Comparison of ENCODE assay signal across 9 cellular contexts in genomic region chr5:138273834-138274188, GRCh38. TPM values are rescaled to one million over a fixed set of nuclear protein-coding genes. Genes with fewer than 3 reads are reported as not detected.
DNase-seq lines count a peak whose midpoint lies in the region; ATAC-seq and TF ChIP-seq lines count a peak whose summit lies in the region.
"Had no signal": no experiment of that assay in that cellular context is flagged by ENCODE, and none has a peak within 500 bp of the region (broad histone marks: within the 10 kb centered on the region; RNA-seq: fewer than 3 reads in every experiment).

No MANE protein-coding gene starts in this region.

- peaks cover 0 to 19% of the 10 kb centered on the region in 2 donors for H3K4me1 ChIP-seq in right atrium auricular region
- no peaks in the 10 kb centered on the region for H3K4me1 ChIP-seq in mesodermal cell (ENCODE audit: control insufficient read depth, insufficient read depth, low read length, poor library complexity, severe bottlenecking)
- H3K4me1 ChIP-seq in upper lobe of left lung, result peaks cover 7 to 20% (median 14%) of the 10 kb centered on the region in 4 donors

- H3K27ac ChIP-seq in right atrium auricular region (no peak overlapping the region), brain microvascular endothelial cell (no peak overlapping the region), mesodermal cell (ENCODE audit: low read depth, low read length, severe bottlenecking) (no peak overlapping the region), upper lobe of left lung (no peak overlapping the region)

- H3K9me3 ChIP-seq in right atrium auricular region, result no peaks in the 10 kb centered on the region
- no peaks in the 10 kb centered on the region for H3K9me3 ChIP-seq in mesodermal cell (ENCODE audit: control insufficient read depth, low read length)
- H3K9me3 ChIP-seq in upper lobe of left lung, result no peaks in the 10 kb centered on the region

- H3K4me3 ChIP-seq in right atrium auricular region, result peak overlapping the region; percentile 36 to 50
- H3K4me3 ChIP-seq in brain microvascular endothelial cell (ENCODE audit: low read depth, low read length), result peak overlapping the region; percentile 47
- peak overlapping the region; percentile 32 for H3K4me3 ChIP-seq in mesodermal cell (ENCODE audit: extremely low read depth, insufficient read depth, low read length, poor library complexity, severe bottlenecking)
- H3K4me3 ChIP-seq in upper lobe of left lung, result peak overlapping the region in 3 of 4 donors; percentile 33 to 40 (median 33)

- no peak for TF ChIP-seq POLR2A in upper lobe of left lung (IDR thresholded peaks at IDR 0.05)

- in situ Hi-C loops in brain microvascular endothelial cell (cut with HindIII; ENCODE audit: low pct_ligation_motif_present, low sequenced_read_pairs), result no loop called here

- ATAC-seq in Right ventricle myocardium superior (ENCODE audit: poor library complexity) (no peak), upper lobe of left lung (ENCODE audit: low FRiP score in 2 of 2) (no peak), esophagus mucosa (no peak)

- DNase-seq in right atrium auricular region (ENCODE audit: low spot score) (no peak), Right ventricle myocardium superior (no peak), brain microvascular endothelial cell (no peak), upper lobe of left lung (no peak)
- no peak for DNase-seq in stimulated activated CD4-positive, alpha-beta T cell treated with anti-CD3 and anti-CD28 coated beads, Interleukin-1b, Interleukin-23, amount 100 ng/mL, for 48 hours
- no peak for DNase-seq in activated CD4-positive, alpha-beta T cell treated with anti-CD3 and anti-CD28 coated beads for 4 hours

- 50 to 64% methylated on average over 4 to 6 of the region's 6 CpGs for WGBS in mesodermal cell (ENCODE audit: insufficient coverage in 2 of 2), 2 experiments
- WGBS in upper lobe of left lung, 2 donors, result 67 to 69% methylated on average over 6 of the region's 6 CpGs

- no peak for TF ChIP-seq EP300 in upper lobe of left lung (IDR thresholded peaks at IDR 0.05)

- TF ChIP-seq CTCF in right atrium auricular region (IDR thresholded peaks at IDR 0.05) (no peak), brain microvascular endothelial cell (IDR thresholded peaks at IDR 0.05; ENCODE audit: low read depth, low read length, missing control alignments) (no peak), upper lobe of left lung (IDR thresholded peaks at IDR 0.05) (no peak)

- H3K36me3 ChIP-seq in right atrium auricular region, result no peaks in the 10 kb centered on the region
- no peaks in the 10 kb centered on the region for H3K36me3 ChIP-seq in brain microvascular endothelial cell (replicated peaks)
- no peaks in the 10 kb centered on the region for H3K36me3 ChIP-seq in mesodermal cell (ENCODE audit: control insufficient read depth, insufficient read depth, low read length)
- H3K36me3 ChIP-seq in upper lobe of left lung, result no peaks in the 10 kb centered on the region

- H3K27me3 ChIP-seq in right atrium auricular region (no peaks in the 10 kb centered on the region), brain microvascular endothelial cell (replicated peaks) (no peaks in the 10 kb centered on the region), upper lobe of left lung (peaks cover 0 to 7% (median 3%) of the 10 kb centered on the region in 4 donors)

- intact Hi-C loops in Right ventricle myocardium superior (cut with DNase I), result no loop called here

RNA-seq across cellular contexts. Expression of gene GFRA3, which starts 0.6 kb away (rescaled TPM):
- total RNA-seq in right atrium auricular region (under 1 TPM; 0.39 to 0.85 TPM), Right ventricle myocardium superior (0.94 TPM), upper lobe of left lung (under 1 TPM in 5 of 6 donors, not detected in 1; 0.30 to 0.86 (median 0.33) TPM), esophagus mucosa (not detected)
- polyA plus RNA-seq in mesodermal cell (2013, experiment 1 of 2), result 4.2 TPM
- 2.3 TPM for polyA plus RNA-seq in mesodermal cell (2013, experiment 2 of 2)
- total RNA-seq: CD4-positive, CD25-positive, alpha-beta regulatory T cell had no signal
- polyA plus RNA-seq: CD4-positive, CD25-positive, alpha-beta regulatory T cell had no signal

RNA-seq across cellular contexts. Expression of gene CDC25C, which starts 57.8 kb away (rescaled TPM):
- under 1 TPM in 1 of 2 donors, not detected in 1; 0.30 TPM for total RNA-seq in right atrium auricular region
- total RNA-seq in Right ventricle myocardium superior, result 0.16 TPM
- polyA plus RNA-seq in mesodermal cell (2013, experiment 1 of 2), result 27.9 TPM
- 29.4 TPM for polyA plus RNA-seq in mesodermal cell (2013, experiment 2 of 2)
- total RNA-seq in upper lobe of left lung, result under 1 TPM in 4 of 6 donors, not detected in 2; 0.37 to 0.67 (median 0.54) TPM
- total RNA-seq in esophagus mucosa, result 2.7 TPM
